17 cellular contexts compared by ENCODE assay signal in genomic region chr12:189622-189962, GRCh38. TPM values are rescaled to one million over a fixed set of nuclear protein-coding genes. Genes with fewer than 3 reads are reported as not detected.
DNase-seq lines count a peak whose midpoint lies in the region; ATAC-seq and TF ChIP-seq lines count a peak whose summit lies in the region.
"Had no signal": no experiment of that assay in that cellular context is flagged by ENCODE, and none has a peak within 500 bp of the region (broad histone marks: within the 10 kb centered on the region; RNA-seq: fewer than 3 reads in every experiment).

No MANE protein-coding gene starts in this region.

- no peaks in the 10 kb centered on the region for H3K9me3 Mint-ChIP-seq in neural crest cell
- H3K9me3 Mint-ChIP-seq: activated naive CD4-positive, alpha-beta T cell treated with anti-CD3 and anti-CD28 coated beads, Interleukin-2, amount 10 ng/mL, durations not matched to agents 7 days and 5 days; naive thymus-derived CD8-positive, alpha-beta T cell had no signal

- no peaks in the 10 kb centered on the region for H3K4me1 ChIP-seq in right cardiac atrium (ENCODE audit: control insufficient read depth, insufficient read depth, low read length)
- H3K4me1 ChIP-seq in endocrine pancreas (ENCODE audit: control insufficient read depth, insufficient read depth, low read length) = no peaks in the 10 kb centered on the region
- peaks cover 4 to 9% of the 10 kb centered on the region in 2 donors for H3K4me1 ChIP-seq in thoracic aorta (ENCODE audit: control insufficient read depth in 1 of 2, low read depth in 2 of 2)

- H3K9ac ChIP-seq in endocrine pancreas (ENCODE audit: control insufficient read depth, insufficient read depth, low read length) = peak overlapping the region; percentile 30

- H3K4me1 Mint-ChIP-seq in neural crest cell = peaks cover 15% of the 10 kb centered on the region

- peak overlapping the region; percentile 44 for H3K4me3 Mint-ChIP-seq in neural crest cell

- H3K36me3 Mint-ChIP-seq in neural crest cell (ENCODE audit: low read depth) = no peaks in the 10 kb centered on the region
- H3K36me3 Mint-ChIP-seq: activated naive CD4-positive, alpha-beta T cell treated with anti-CD3 and anti-CD28 coated beads, Interleukin-2, amount 10 ng/mL, durations not matched to agents 7 days and 5 days had no signal

- H3K9me3 ChIP-seq in right cardiac atrium (ENCODE audit: control insufficient read depth, low read length) = no peaks in the 10 kb centered on the region
- H3K9me3 ChIP-seq in endocrine pancreas (ENCODE audit: control insufficient read depth, low read length) = no peaks in the 10 kb centered on the region
- no peaks in the 10 kb centered on the region for H3K9me3 ChIP-seq in thoracic aorta
- H3K9me3 ChIP-seq: right lobe of liver had no signal

- TF ChIP-seq CTCF in neural crest cell (conservative IDR thresholded peaks at IDR 0.05) = no peak
- no peak for TF ChIP-seq CTCF in thoracic aorta (IDR thresholded peaks at IDR 0.05)

- H3K27ac ChIP-seq in right cardiac atrium (ENCODE audit: low read length) (no peak overlapping the region), thoracic aorta (no peak overlapping the region)
- H3K27ac ChIP-seq: cardiac muscle cell, right lobe of liver had no signal

- no peaks in the 10 kb centered on the region for H3K27me3 ChIP-seq in right cardiac atrium (ENCODE audit: control insufficient read depth, insufficient read depth)
- H3K27me3 ChIP-seq in endocrine pancreas (ENCODE audit: control insufficient read depth, insufficient read depth, low read length) = no peaks in the 10 kb centered on the region
- H3K27me3 ChIP-seq in thoracic aorta (replicated peaks; ENCODE audit: insufficient read depth) = no peaks in the 10 kb centered on the region
- H3K27me3 ChIP-seq: right lobe of liver had no signal

- DNase-seq in right cardiac atrium (peak in 2 of 3 donors; percentile 8 to 32), cardiac septum (ENCODE audit: low spot score) (no peak), neural crest cell (ENCODE audit: low read depth, low spot score) (no peak), thoracic aorta (ENCODE audit: low spot score) (no peak), hippocampal formation (lab: John Stamatoyannopoulos, UW) (no peak), NCI-H2227 (lab: John Stamatoyannopoulos, UW; ENCODE audit: unreplicated experiment) (no peak)
- DNase-seq: AML-193, NCI-H1105 had no signal

- H3K27me3 Mint-ChIP-seq in neural crest cell (ENCODE audit: low read depth) = peaks cover 26% of the 10 kb centered on the region

- no peak for ATAC-seq in right cardiac atrium
- ATAC-seq in thoracic aorta (ENCODE audit: insufficient number of reproducible peaks, low FRiP score, low read depth) = no peak
- ATAC-seq in HG03571 (IDR thresholded peaks at IDR 0.05; ENCODE audit: unreplicated experiment) = no peak

- 75% methylated on average over 6 of the region's 6 CpGs for WGBS in right cardiac atrium

- H3K4me3 ChIP-seq in right cardiac atrium (ENCODE audit: low read length) (no peak overlapping the region), endocrine pancreas (ENCODE audit: control insufficient read depth, insufficient read depth, low read length) (no peak overlapping the region), thoracic aorta (peak overlapping the region; percentile 71)

- no peaks in the 10 kb centered on the region for H3K36me3 ChIP-seq in endocrine pancreas (ENCODE audit: control insufficient read depth, insufficient read depth, low read length)
- H3K36me3 ChIP-seq in thoracic aorta = no peaks in the 10 kb centered on the region
- H3K36me3 ChIP-seq: cardiac muscle cell had no signal

- H3K27ac Mint-ChIP-seq in neural crest cell (ENCODE audit: unreplicated experiment) = no peak overlapping the region
- H3K27ac Mint-ChIP-seq: activated naive CD4-positive, alpha-beta T cell treated with anti-CD3 and anti-CD28 coated beads, Interleukin-2, amount 10 ng/mL, durations not matched to agents 7 days and 5 days had no signal

- intact Hi-C loops in right cardiac atrium (cut with DNase I) = no loop called here
- intact Hi-C loops in cardiac septum (cut with DNase I) = no loop called here

RNA-seq across cellular contexts. Expression of gene SLC6A12, which starts 24.4 kb away (rescaled TPM):
- 1 to 10 TPM in 3 of 4 donors, under 1 TPM in 1; 0.89 to 2.9 (median 1.3) TPM for total RNA-seq in right cardiac atrium
- 0.20 TPM for polyA plus RNA-seq in right cardiac atrium
- total RNA-seq in cardiac septum = 2.7 TPM
- 0.14 and 0.47 TPM in 2 replicates for total RNA-seq in neural crest cell
- total RNA-seq in thoracic aorta = 1 to 10 TPM; 1.2 to 1.8 TPM
- total RNA-seq: fibroblast of villous mesenchyme; OCI-LY7; T-helper 2 cell treated with Interferon-gamma antibody and Interleukin-4, amounts not matched to agents 100 ng/mL and 5 ng/mL, for 36 hours had no signal
- polyA plus RNA-seq: naive thymus-derived CD8-positive, alpha-beta T cell had no signal

Comparison
In these comparisons a context has a peak if more than half of its experiments do, and no peak if none do; other contexts are left out.
1. DNase-seq: peak in right cardiac atrium (2 of 3); none in cardiac septum (single experiment), neural crest cell (single experiment), thoracic aorta (single experiment), hippocampal formation (0 of 2) and NCI-H2227 (single experiment).